ENCODE assay signal across 11 cellular contexts in the genomic region with DNA sequence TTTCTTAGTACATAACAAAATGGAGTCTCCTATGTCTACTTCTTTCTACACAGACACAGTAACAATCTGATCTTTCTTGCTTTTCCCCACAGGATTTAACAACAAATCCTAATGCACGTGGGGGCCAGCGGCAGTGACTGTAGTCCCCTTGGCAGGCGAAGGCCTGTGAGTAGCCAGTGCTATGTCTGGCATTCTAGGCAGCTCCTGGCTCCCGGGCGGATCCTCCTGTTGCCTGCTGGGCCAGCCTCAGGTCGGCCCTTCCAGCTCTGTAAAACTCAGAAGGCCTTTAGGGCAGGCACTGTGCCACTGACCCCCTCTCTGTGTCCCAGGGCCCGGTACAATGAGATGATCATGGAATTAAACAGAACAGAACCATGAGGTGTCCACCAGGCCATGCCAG. TPM values are rescaled to one million over a fixed set of nuclear protein-coding genes. Genes with fewer than 3 reads are reported as not detected.
"Had no signal": no experiment of that assay in that cellular context is flagged by ENCODE, and none has a peak within 500 bp of the region (broad histone marks: within the 10 kb centered on the region; RNA-seq: fewer than 3 reads in every experiment).

No MANE protein-coding gene starts in this region.

RNA-seq across cellular contexts. Expression of a gene that starts 20.8 kb away (rescaled TPM):
- total RNA-seq: activated CD4-positive, alpha-beta memory T cell treated with anti-CD3 and anti-CD28 coated beads, Interleukin-2, amount 10 ng/mL, durations not matched to agents 7 days and 5 days; activated CD4-positive, alpha-beta T cell treated with anti-CD3 and anti-CD28 coated beads for 36 hours; activated CD4-positive, alpha-beta T cell treated with anti-CD3 and anti-CD28 coated beads, Interleukin-2, amount 10 ng/mL, durations not matched to agents 7 days and 5 days; activated CD8-positive, alpha-beta memory T cell treated with anti-CD3 and anti-CD28 coated beads, Interleukin-2, amount 10 ng/mL, durations not matched to agents 7 days and 5 days; activated CD8-positive, alpha-beta T cell treated with anti-CD3 and anti-CD28 coated beads, Interleukin-2, amount 10 ng/mL, durations not matched to agents 7 days and 5 days; activated naive CD8-positive, alpha-beta T cell treated with anti-CD3 and anti-CD28 coated beads, Interleukin-2, amount 10 ng/mL, durations not matched to agents 7 days and 5 days; activated T-helper 2 cell treated with anti-CD3 and anti-CD28 coated beads, Interferon-gamma antibody, Interleukin-2, Interleukin-4, amounts not matched to agents 10 μg/mL and 5 μg/mL and 100 μg/mL, durations not matched to agents 14 hours and 24 hours and 36 hours; ascending aorta; bronchial epithelial cell; cardiac muscle cell had no signal
- polyA plus RNA-seq: adipose tissue, cardiac muscle cell had no signal
